17 cellular contexts compared by ENCODE assay signal in genomic region chr20:13101276-13101675, GRCh38.
A peak's percentile ranks its signal among the peaks of the same experiment; 100 is the strongest.
DNase-seq lines count a peak whose midpoint lies in the region; ATAC-seq and TF ChIP-seq lines count a peak whose summit lies in the region.
"Had no signal": no experiment of that assay in that cellular context is flagged by ENCODE, and none has a peak within 500 bp of the region (broad histone marks: within the 10 kb centered on the region; RNA-seq: fewer than 3 reads in every experiment).

No MANE protein-coding gene starts in this region.

- H3K27me3 ChIP-seq in esophagus muscularis mucosa: no peaks in the 10 kb centered on the region

- H3K9me3 Mint-ChIP-seq in effector memory CD8-positive, alpha-beta T cell: no peaks in the 10 kb centered on the region
- H3K9me3 Mint-ChIP-seq: HFFc6 had no signal

- ATAC-seq in HG02885 (IDR thresholded peaks at IDR 0.05; ENCODE audit: poor library complexity, unreplicated experiment): no peak
- ATAC-seq in effector memory CD8-positive, alpha-beta T cell (replicated peaks): no peak

- peaks cover 0 to 15% of the 10 kb centered on the region in 2 donors for H3K27me3 Mint-ChIP-seq in effector memory CD8-positive, alpha-beta T cell

- no peaks in the 10 kb centered on the region for H3K36me3 Mint-ChIP-seq in effector memory CD8-positive, alpha-beta T cell (ENCODE audit: insufficient read depth)
- H3K36me3 Mint-ChIP-seq: CD14-positive monocyte had no signal

- DNase-seq in EL (peak; percentile 1), RPMI7951 (ENCODE audit: low read depth) (peak; percentile 50), esophagus muscularis mucosa (ENCODE audit: extremely low spot score) (peak; percentile 7), skeletal muscle cell (ENCODE audit: low read depth) (peak; percentile 1), NCI-H524 treated with DMSO at 0.1 percent for 48 hours (lab: John Stamatoyannopoulos, UW) (no peak)
- DNase-seq in stimulated activated CD8-positive, alpha-beta memory T cell treated with anti-CD3 and anti-CD28 coated beads, Interleukin-4, amount 100 ng/mL, for 48 hours: no peak
- no peak for DNase-seq in effector memory CD8-positive, alpha-beta T cell
- DNase-seq: DMS153, HFFc6, KG1, NCI-H1417 treated with DMSO at 0.1 percent for 48 hours, NCI-H187 treated with DMSO at 0.1 percent for 48 hours, NCI-H524, RPMI8226, SIG-M5 had no signal

- H3K27ac ChIP-seq in esophagus muscularis mucosa (replicated peaks in 1 of 4): no peak overlapping the region

- H3K9me3 ChIP-seq in esophagus muscularis mucosa: no peaks in the 10 kb centered on the region

- intact Hi-C loops in esophagus muscularis mucosa (cut with DNase I): no loop called here

- TF ChIP-seq CTCF in esophagus muscularis mucosa (IDR thresholded peaks at IDR 0.05): no peak

- H3K4me1 Mint-ChIP-seq in effector memory CD8-positive, alpha-beta T cell (ENCODE audit: low read depth in 2 of 2): no peaks in the 10 kb centered on the region
- H3K4me1 Mint-ChIP-seq: CD14-positive monocyte had no signal

- no peak overlapping the region for H3K27ac Mint-ChIP-seq in effector memory CD8-positive, alpha-beta T cell
- H3K27ac Mint-ChIP-seq: HFFc6 had no signal

- H3K4me3 ChIP-seq in esophagus muscularis mucosa (no peak overlapping the region), skeletal muscle cell (ENCODE audit: low read depth, low read length) (no peak overlapping the region)

- no peak for TF ChIP-seq POLR2A in esophagus muscularis mucosa (IDR thresholded peaks at IDR 0.05; ENCODE audit: low read depth)

- TF ChIP-seq EP300 in esophagus muscularis mucosa (IDR thresholded peaks at IDR 0.05): no peak

- H3K36me3 ChIP-seq in esophagus muscularis mucosa: no peaks in the 10 kb centered on the region

- 100% methylated on average over 1 of the region's 2 CpGs for WGBS in esophagus muscularis mucosa

- no peaks in the 10 kb centered on the region for H3K4me1 ChIP-seq in esophagus muscularis mucosa

- no peak overlapping the region for H3K4me3 Mint-ChIP-seq in effector memory CD8-positive, alpha-beta T cell
- H3K4me3 Mint-ChIP-seq: CD14-positive monocyte, HFFc6 had no signal

Comparison
In these comparisons a context has a peak if more than half of its experiments do, and no peak if none do; other contexts are left out.
1. DNase-seq: peak in EL (single experiment), RPMI7951 (single experiment), esophagus muscularis mucosa (single experiment) and skeletal muscle cell (single experiment); none in NCI-H524 treated with DMSO at 0.1 percent for 48 hours (single experiment), stimulated activated CD8-positive, alpha-beta memory T cell treated with anti-CD3 and anti-CD28 coated beads, Interleukin-4, amount 100 ng/mL, for 48 hours (single experiment) and effector memory CD8-positive, alpha-beta T cell (0 of 3).